Comparison of ENCODE assay signal across 21 cellular contexts in the genomic region with DNA sequence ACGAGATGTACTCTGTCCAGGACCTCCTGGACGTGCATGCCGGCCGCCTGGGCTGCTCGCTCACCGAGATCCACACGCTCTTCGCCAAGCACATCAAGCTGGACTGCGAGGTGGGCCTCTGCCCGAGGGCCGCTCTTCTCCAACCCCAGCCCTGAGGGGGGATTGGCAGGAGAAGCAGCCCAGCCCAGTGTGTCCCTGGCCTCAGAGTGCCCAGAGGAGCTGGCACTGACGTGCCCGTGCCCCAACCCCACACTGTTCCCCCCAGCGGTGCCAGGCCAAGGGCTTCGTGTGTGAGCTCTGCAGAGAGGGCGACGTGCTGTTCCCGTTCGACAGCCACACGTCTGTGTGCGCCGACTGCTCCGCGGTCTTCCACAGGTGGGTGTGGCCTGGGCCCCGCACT.
"Had no signal": no experiment of that assay in that cellular context is flagged by ENCODE, and none has a peak within 500 bp of the region (broad histone marks: within the 10 kb centered on the region; RNA-seq: fewer than 3 reads in every experiment).

No MANE protein-coding gene starts in this region.

- ATAC-seq: effector memory CD8-positive, alpha-beta T cell; gastrocnemius medialis; left cardiac atrium; left lung; left ventricle myocardium superior had no signal

- H3K36me3 ChIP-seq: colonic mucosa had no signal

- FAIRE-seq: endometrium, islet of Langerhans, keratinocyte had no signal

- DNase-seq: colonic mucosa; cortex of kidney; effector CD8-positive, alpha-beta T cell; effector memory CD8-positive, alpha-beta T cell; endodermal cell; esophagus squamous epithelium; foreskin melanocyte; gastrocnemius medialis; glutamatergic neuron; heart right ventricle; hippocampal formation; left cardiac atrium; left ventricle myocardium superior; mammary epithelial cell; mesendoderm; midbrain had no signal

- H3K9me3 ChIP-seq: colonic mucosa, esophagus squamous epithelium, gastrocnemius medialis, heart right ventricle, left lung had no signal

- H3K27ac ChIP-seq: colonic mucosa, esophagus squamous epithelium, gastrocnemius medialis, heart right ventricle, left lung had no signal

- H3K4me3 ChIP-seq: colonic mucosa, esophagus squamous epithelium, gastrocnemius medialis, heart right ventricle, left lung, lung had no signal

- H3K4me1 ChIP-seq: colonic mucosa, esophagus squamous epithelium, gastrocnemius medialis, heart right ventricle had no signal

- H3K27me3 ChIP-seq: colonic mucosa, esophagus squamous epithelium, gastrocnemius medialis, heart right ventricle, left lung had no signal
